9 cellular contexts compared by ENCODE assay signal in the genomic region with DNA sequence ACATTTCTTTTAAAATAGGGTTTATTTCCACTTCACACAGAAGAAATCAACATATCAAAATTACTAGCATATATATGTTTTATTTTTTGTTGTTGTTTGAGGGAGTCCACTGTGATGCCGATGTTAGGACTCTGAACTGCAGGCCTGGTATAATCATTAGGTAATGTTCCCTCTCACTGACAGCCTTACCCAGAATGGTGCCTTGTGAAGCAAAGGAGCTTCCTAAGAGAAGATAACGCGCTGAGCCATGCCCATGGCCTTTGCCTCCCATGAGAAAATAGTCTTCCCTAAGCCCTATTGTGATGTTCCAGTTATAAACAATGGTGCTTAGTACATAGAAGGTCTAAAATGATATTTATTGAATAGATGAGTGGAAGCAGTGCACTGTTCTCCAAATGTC. TPM values are rescaled to one million over a fixed set of nuclear protein-coding genes. Genes with fewer than 3 reads are reported as not detected.
DNase-seq lines count a peak whose midpoint lies in the region; ATAC-seq lines count a peak whose summit lies in the region.
"Had no signal": no experiment of that assay in that cellular context is flagged by ENCODE, and none has a peak within 500 bp of the region (broad histone marks: within the 10 kb centered on the region; RNA-seq: fewer than 3 reads in every experiment).

No MANE protein-coding gene starts in this region.

- no peak overlapping the region for H3K4me3 Mint-ChIP-seq in activated CD4-positive, alpha-beta T cell treated with anti-CD3 and anti-CD28 coated beads, Interleukin-2, amount 10 ng/mL, durations not matched to agents 24 days and 14 days

- H3K27ac Mint-ChIP-seq in activated CD4-positive, alpha-beta T cell treated with anti-CD3 and anti-CD28 coated beads, Interleukin-2, amount 10 ng/mL, durations not matched to agents 24 days and 14 days = peak overlapping the region; percentile 70

- no peaks in the 10 kb centered on the region for H3K27me3 Mint-ChIP-seq in activated CD4-positive, alpha-beta T cell treated with anti-CD3 and anti-CD28 coated beads, Interleukin-2, amount 10 ng/mL, durations not matched to agents 24 days and 14 days

- peaks cover 36% of the 10 kb centered on the region for H3K36me3 Mint-ChIP-seq in activated CD4-positive, alpha-beta T cell treated with anti-CD3 and anti-CD28 coated beads, Interleukin-2, amount 10 ng/mL, durations not matched to agents 24 days and 14 days (ENCODE audit: low read depth)

- DNase-seq in activated CD4-positive, alpha-beta T cell treated with anti-CD3 and anti-CD28 coated beads, Interleukin-2, amount 10 ng/mL, durations not matched to agents 24 days and 14 days = peak; percentile 55
- DNase-seq in activated CD4-positive, alpha-beta T cell treated with anti-CD3 and anti-CD28 coated beads for 4 hours = no peak
- DNase-seq in NCI-H146 treated with DMSO at 0.1 percent for 48 hours (lab: John Stamatoyannopoulos, UW; ENCODE audit: unreplicated experiment) (peak; percentile 12), amniotic epithelial cell (ENCODE audit: low read depth) (peak; percentile 80), sciatic nerve (ENCODE audit: low spot score) (no peak), C1 segment of cervical spinal cord (lab: John Stamatoyannopoulos, UW) (no peak), GOT3 (lab: John Stamatoyannopoulos, UW) (no peak)
- DNase-seq: NCI-H526 had no signal

- H3K4me1 Mint-ChIP-seq in activated CD4-positive, alpha-beta T cell treated with anti-CD3 and anti-CD28 coated beads, Interleukin-2, amount 10 ng/mL, durations not matched to agents 24 days and 14 days = peaks cover 46% of the 10 kb centered on the region

- ATAC-seq in sciatic nerve (peak; percentile 49), HG03342 (IDR thresholded peaks at IDR 0.05; ENCODE audit: unreplicated experiment) (no peak)

- no peaks in the 10 kb centered on the region for H3K9me3 Mint-ChIP-seq in activated CD4-positive, alpha-beta T cell treated with anti-CD3 and anti-CD28 coated beads, Interleukin-2, amount 10 ng/mL, durations not matched to agents 24 days and 14 days

- intact Hi-C loops in activated CD4-positive, alpha-beta T cell treated with anti-CD3 and anti-CD28 coated beads, Interleukin-2, amount 10 ng/mL, durations not matched to agents 24 days and 14 days (cut with micrococcal nuclease) = loop anchor here (2.0 kb wide), 1 partner anchor 44 kb away; no protein-coding TSS in a partner anchor
- intact Hi-C loops in sciatic nerve (cut with DNase I) = no loop called here

RNA-seq across cellular contexts. Expression of a gene that starts 12.0 kb away (rescaled TPM):
- 104 and 105 TPM in 2 replicates for total RNA-seq in activated CD4-positive, alpha-beta T cell treated with anti-CD3 and anti-CD28 coated beads, Interleukin-2, amount 10 ng/mL, durations not matched to agents 24 days and 14 days
- total RNA-seq in sciatic nerve = 180 TPM

Comparison
In these comparisons a context has a peak if more than half of its experiments do, and no peak if none do; other contexts are left out.
1. DNase-seq: peak in activated CD4-positive, alpha-beta T cell treated with anti-CD3 and anti-CD28 coated beads, Interleukin-2, amount 10 ng/mL, durations not matched to agents 24 days and 14 days (single experiment), NCI-H146 treated with DMSO at 0.1 percent for 48 hours (single experiment) and amniotic epithelial cell (single experiment); none in activated CD4-positive, alpha-beta T cell treated with anti-CD3 and anti-CD28 coated beads for 4 hours (0 of 2), sciatic nerve (single experiment), C1 segment of cervical spinal cord (0 of 14) and GOT3 (single experiment).